In genomic region chr11:102229510-102230119, GRCh38 we compare ENCODE assay signal across 1 cellular context.
A peak's percentile ranks its signal among the peaks of the same experiment; 100 is the strongest.
TF ChIP-seq lines count a peak whose summit lies in the region.

No MANE protein-coding gene starts in this region.

TF ChIP-seq in HepG2, 621 proteins besides CTCF, POLR2A, EP300 and RAD21 (continued from another document and continues in another):
- TF ChIP-seq ZNF646 (CRISPR knock-in tag; IDR thresholded peaks at IDR 0.05) (no peak), TARDBP (CRISPR knock-in tag; IDR thresholded peaks at IDR 0.05) (0 out of 2 replicates have a peak, but pooled peaks have one; percentile 22), ZNF816 (CRISPR knock-in tag; IDR thresholded peaks at IDR 0.05; ENCODE audit: borderline replicate concordance) (no peak), BRCA1 (CRISPR knock-in tag; IDR thresholded peaks at IDR 0.05) (no peak), SMARCE1 (IDR thresholded peaks at IDR 0.05; ENCODE audit: borderline replicate concordance) (no peak), HNF4A (CRISPR knock-in tag; IDR thresholded peaks at IDR 0.05) (peak; percentile 79), SAP130 (CRISPR knock-in tag; IDR thresholded peaks at IDR 0.05; ENCODE audit: low read depth) (peak; percentile 48; the same call in 1 of the 2 replicates), THRA (CRISPR knock-in tag; IDR thresholded peaks at IDR 0.05; ENCODE audit: borderline replicate concordance) (peak; percentile 22; the same call in 1 of the 2 replicates), CEBPB (IDR thresholded peaks at IDR 0.05; ENCODE audit: borderline replicate concordance, low read depth, low read length) (no peak), SIX4 (CRISPR knock-in tag; IDR thresholded peaks at IDR 0.05) (no peak), ZHX2 (IDR thresholded peaks at IDR 0.05; ENCODE audit: low read depth) (no peak), ZHX2 (CRISPR knock-in tag; IDR thresholded peaks at IDR 0.05; ENCODE audit: borderline replicate concordance) (no peak), FOXA3 (CRISPR knock-in tag; IDR thresholded peaks at IDR 0.05) (0 out of 2 replicates have a peak, but pooled peaks have one; percentile 25), KLF11 (CRISPR knock-in tag; IDR thresholded peaks at IDR 0.05) (no peak), ZNF407 (CRISPR knock-in tag; IDR thresholded peaks at IDR 0.05; ENCODE audit: not compliant biosample characterization) (no peak), ZNF333 (CRISPR knock-in tag; IDR thresholded peaks at IDR 0.05; ENCODE audit: borderline replicate concordance) (no peak), NFE2L1 (CRISPR knock-in tag; IDR thresholded peaks at IDR 0.05; ENCODE audit: borderline replicate concordance) (no peak), ZBTB38 (CRISPR knock-in tag; IDR thresholded peaks at IDR 0.05) (no peak), FOXP4 (CRISPR knock-in tag; IDR thresholded peaks at IDR 0.05) (0 out of 2 replicates have a peak, but pooled peaks have one; percentile 30), NONO (IDR thresholded peaks at IDR 0.05) (no peak), NONO (CRISPR knock-in tag; conservative IDR thresholded peaks at IDR 0.05) (no peak), CBX1 (IDR thresholded peaks at IDR 0.05; ENCODE audit: low read depth) (no peak), SOX5 (CRISPR knock-in tag; IDR thresholded peaks at IDR 0.05; ENCODE audit: borderline replicate concordance) (0 out of 2 replicates have a peak, but pooled peaks have one; percentile 46), ZFP36 (IDR thresholded peaks at IDR 0.05; ENCODE audit: borderline replicate concordance, low read depth, low read length, partially characterized antibody) (no peak), RXRA (CRISPR knock-in tag; IDR thresholded peaks at IDR 0.05) (no peak), POGZ (CRISPR knock-in tag; IDR thresholded peaks at IDR 0.05) (no peak), HDAC2 (CRISPR knock-in tag; IDR thresholded peaks at IDR 0.05) (peak; percentile 74), YEATS4 (CRISPR knock-in tag; IDR thresholded peaks at IDR 0.05; ENCODE audit: borderline replicate concordance) (peak; percentile 36; the same call in 1 of the 2 replicates), RFXANK (CRISPR knock-in tag; IDR thresholded peaks at IDR 0.05) (no peak), SMC3 (IDR thresholded peaks at IDR 0.05; ENCODE audit: low read length) (peak; percentile 42; the same call in 1 of the 2 replicates), IRF9 (CRISPR knock-in tag; IDR thresholded peaks at IDR 0.05; ENCODE audit: borderline replicate concordance) (no peak), ZNF564 (CRISPR knock-in tag; IDR thresholded peaks at IDR 0.05) (no peak), NCOA1 (CRISPR knock-in tag; IDR thresholded peaks at IDR 0.05) (no peak)
